1 cellular context compared by ENCODE assay signal in genomic region chr1:44783697-44784093, GRCh38.
TF ChIP-seq lines count a peak whose summit lies in the region.

No MANE protein-coding gene starts in this region.

TF ChIP-seq in IMR-90, 13 proteins besides CTCF, POLR2A, EP300 and RAD21:
- TF ChIP-seq USF2 (IDR thresholded peaks at IDR 0.05; ENCODE audit: low read depth, low read length), result no peak
- TF ChIP-seq MAZ (IDR thresholded peaks at IDR 0.05; ENCODE audit: borderline replicate concordance, low read depth, low read length), result no peak
- no peak for TF ChIP-seq MXI1 (IDR thresholded peaks at IDR 0.05; ENCODE audit: borderline replicate concordance, low read depth, low read length)
- TF ChIP-seq RFX5 (IDR thresholded peaks at IDR 0.05; ENCODE audit: low read depth, low read length), result no peak
- no peak for TF ChIP-seq CHD1 (IDR thresholded peaks at IDR 0.05; ENCODE audit: low read depth, low read length)
- TF ChIP-seq FOS (IDR thresholded peaks at IDR 0.05; ENCODE audit: low read depth, low read length), result no peak
- TF ChIP-seq CEBPB (IDR thresholded peaks at IDR 0.05; ENCODE audit: low read depth, low read length), result no peak
- TF ChIP-seq RCOR1 (IDR thresholded peaks at IDR 0.05; ENCODE audit: insufficient replicate concordance, low read length), result no peak
- TF ChIP-seq NFE2L2 (IDR thresholded peaks at IDR 0.05; ENCODE audit: low read depth, low read length), result no peak
- TF ChIP-seq SMC3 (IDR thresholded peaks at IDR 0.05; ENCODE audit: low read depth, low read length), result no peak
- no peak for TF ChIP-seq ELK1 (IDR thresholded peaks at IDR 0.05; ENCODE audit: borderline replicate concordance, low read depth, low read length)
- no peak for TF ChIP-seq BHLHE40 (IDR thresholded peaks at IDR 0.05; ENCODE audit: low read depth, low read length)
- TF ChIP-seq MAFK (IDR thresholded peaks at IDR 0.05; ENCODE audit: low read depth, low read length), result no peak
